Comparison of ENCODE assay signal across 8 cellular contexts in genomic region chr16:27238016-27238587, GRCh38. TPM values are rescaled to one million over a fixed set of nuclear protein-coding genes. Genes with fewer than 3 reads are reported as not detected.
A peak's percentile ranks its signal among the peaks of the same experiment; 100 is the strongest.
DNase-seq lines count a peak whose midpoint lies in the region; ATAC-seq and TF ChIP-seq lines count a peak whose summit lies in the region.

No MANE protein-coding gene starts in this region.

- H3K36me3 ChIP-seq in heart right ventricle: peaks cover 0 to 14% (median 0%) of the 10 kb centered on the region in 9 donors

- peaks cover 29% of the 10 kb centered on the region for H3K36me3 Mint-ChIP-seq in stimulated activated effector memory CD8-positive, alpha-beta T cell treated with anti-CD3 and anti-CD28 coated beads, Interleukin-12 subunit alpha, Interleukin-12 subunit beta, amount 100 ng/mL, for 72 hours

- H3K4me3 Mint-ChIP-seq in stimulated activated effector memory CD8-positive, alpha-beta T cell treated with anti-CD3 and anti-CD28 coated beads, Interleukin-12 subunit alpha, Interleukin-12 subunit beta, amount 100 ng/mL, for 72 hours: peak overlapping the region; percentile 71

- H3K27ac Mint-ChIP-seq in stimulated activated effector memory CD8-positive, alpha-beta T cell treated with anti-CD3 and anti-CD28 coated beads, Interleukin-12 subunit alpha, Interleukin-12 subunit beta, amount 100 ng/mL, for 72 hours: peak overlapping the region; percentile 94

- 67 to 74% methylated on average over 16 of the region's 16 CpGs for WGBS in heart right ventricle, 2 donors

- H3K4me1 ChIP-seq in heart right ventricle: peaks cover 11 to 76% (median 54%) of the 10 kb centered on the region in 9 donors

- TF ChIP-seq CTCF in heart right ventricle (IDR thresholded peaks at IDR 0.05): no peak

- peak overlapping the region in 1 of 10 donors; percentile 3 for H3K4me3 ChIP-seq in heart right ventricle

- DNase-seq in activated CD4-positive, alpha-beta T cell treated with anti-CD3 and anti-CD28 coated beads for 48 hours: peak; percentile 70
- DNase-seq in heart right ventricle (peak in 1 of 2 donors; percentile 38), COLO829 (ENCODE audit: low spot score) (no peak), GOT3 (lab: John Stamatoyannopoulos, UW) (no peak)
- no peak for DNase-seq in stimulated activated effector memory CD8-positive, alpha-beta T cell treated with anti-CD3 and anti-CD28 coated beads, Interleukin-12 subunit alpha, Interleukin-12 subunit beta, amount 100 ng/mL, for 72 hours (ENCODE audit: low spot score in 2 of 2)

- no peaks in the 10 kb centered on the region for H3K27me3 ChIP-seq in heart right ventricle

- peaks cover 75% of the 10 kb centered on the region for H3K4me1 Mint-ChIP-seq in stimulated activated effector memory CD8-positive, alpha-beta T cell treated with anti-CD3 and anti-CD28 coated beads, Interleukin-12 subunit alpha, Interleukin-12 subunit beta, amount 100 ng/mL, for 72 hours

- H3K9me3 ChIP-seq in heart right ventricle: no peaks in the 10 kb centered on the region

- no peaks in the 10 kb centered on the region for H3K9me3 Mint-ChIP-seq in stimulated activated effector memory CD8-positive, alpha-beta T cell treated with anti-CD3 and anti-CD28 coated beads, Interleukin-12 subunit alpha, Interleukin-12 subunit beta, amount 100 ng/mL, for 72 hours

- peak overlapping the region in 8 of 10 donors; percentile 16 to 92 (median 62) for H3K27ac ChIP-seq in heart right ventricle

- no peak for TF ChIP-seq POLR2A in GM18505 (IDR thresholded peaks at IDR 0.05; ENCODE audit: borderline replicate concordance, extremely low read depth, insufficient read depth, insufficient read length)

- ATAC-seq in GM18505 (IDR thresholded peaks at IDR 0.05; ENCODE audit: unreplicated experiment) (peak; percentile 24), HG02938 (IDR thresholded peaks at IDR 0.05; ENCODE audit: unreplicated experiment) (peak; percentile 9), heart right ventricle (peak in 1 of 8 donors; percentile 10), GM18520 (IDR thresholded peaks at IDR 0.05; ENCODE audit: unreplicated experiment) (no peak)
- peak; percentile 27 for ATAC-seq in stimulated activated effector memory CD8-positive, alpha-beta T cell treated with anti-CD3 and anti-CD28 coated beads, Interleukin-12 subunit alpha, Interleukin-12 subunit beta, amount 100 ng/mL, for 72 hours

- intact Hi-C loops in heart right ventricle (cut with DNase I): loop anchor here in 8 of 10 donors (5.0 to 10.0 kb wide), 9 partner anchors 47 to 219 kb away; partner anchors contain the start of gene IL4R (in 4 of the 8)

RNA-seq across cellular contexts. Expression of gene NSMCE1, which starts 30.5 kb away (rescaled TPM):
- total RNA-seq in heart right ventricle: 10 to 100 TPM; 33.5 to 46.3 (median 38.1) TPM
- polyA plus RNA-seq in heart right ventricle: 10 to 100 TPM; 36.1 to 57.1 TPM

RNA-seq across cellular contexts. Expression of gene KDM8, which starts 34.8 kb away (rescaled TPM):
- total RNA-seq in heart right ventricle: 1 to 10 TPM; 2.6 to 4.5 (median 3.3) TPM
- polyA plus RNA-seq in heart right ventricle: 1 to 10 TPM; 1.5 to 5.8 TPM
